Comparison of ENCODE assay signal across 8 cellular contexts in the genomic region with DNA sequence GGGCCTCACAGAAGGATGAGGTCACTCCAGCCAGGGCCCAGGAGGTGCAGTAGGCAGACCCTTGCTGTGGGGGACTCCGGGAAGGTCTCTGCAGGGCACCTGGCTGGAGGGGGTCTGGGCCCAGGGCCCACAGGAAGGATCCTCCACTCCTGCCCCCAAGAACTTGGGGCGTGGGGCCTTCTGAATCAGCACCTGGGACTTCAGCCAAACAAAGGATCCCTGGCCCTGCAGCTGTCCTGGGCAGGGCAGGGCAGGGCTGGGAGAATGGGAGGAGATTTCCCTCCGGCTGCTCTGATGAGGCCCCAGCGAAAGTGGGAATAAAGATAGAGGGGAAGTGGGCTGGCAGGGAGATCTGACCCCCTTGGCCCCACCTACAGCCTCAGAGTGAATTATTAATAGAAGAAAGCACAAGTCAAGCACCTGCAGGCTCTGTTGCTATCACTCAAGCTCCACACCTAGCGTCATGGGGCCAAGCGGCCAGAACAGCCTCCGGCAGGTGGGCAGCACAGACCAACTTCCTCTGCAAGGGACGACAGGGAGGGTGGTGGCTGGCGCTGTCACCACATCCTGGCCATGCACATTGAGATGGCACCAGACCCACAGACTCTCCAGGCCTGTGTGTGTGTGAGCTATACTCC.
DNase-seq lines count a peak whose midpoint lies in the region; ATAC-seq and TF ChIP-seq lines count a peak whose summit lies in the region.

No MANE protein-coding gene starts in this region.

- H3K9me3 Mint-ChIP-seq in CD4-positive, CD25-positive, alpha-beta regulatory T cell: no peaks in the 10 kb centered on the region
- peaks cover 0 to 13% (median 0%) of the 10 kb centered on the region in 11 donors for H3K9me3 Mint-ChIP-seq in naive thymus-derived CD4-positive, alpha-beta T cell

- peaks cover 21 to 50% (median 35%) of the 10 kb centered on the region in 4 donors for H3K4me1 Mint-ChIP-seq in CD4-positive, CD25-positive, alpha-beta regulatory T cell
- peaks cover 36 to 62% (median 54%) of the 10 kb centered on the region in 7 donors for H3K4me1 Mint-ChIP-seq in naive thymus-derived CD4-positive, alpha-beta T cell

- TF ChIP-seq POLR2A in breast epithelium (IDR thresholded peaks at IDR 0.05): no peak

- no peak for TF ChIP-seq CTCF in breast epithelium (IDR thresholded peaks at IDR 0.05)

- intact Hi-C loops in breast epithelium (cut with DNase I; ENCODE audit: low total_unique reads): no loop called here
- intact Hi-C loops in naive thymus-derived CD4-positive, alpha-beta T cell (cut with micrococcal nuclease): loop anchor here in 1 of 2 donors (2.0 kb wide), 1 partner anchor 14 kb away; no protein-coding TSS in a partner anchor

- H3K27ac Mint-ChIP-seq in CD4-positive, CD25-positive, alpha-beta regulatory T cell: peak overlapping the region; percentile 61 to 90 (median 87)
- peak overlapping the region; percentile 64 to 90 (median 79) for H3K27ac Mint-ChIP-seq in naive thymus-derived CD4-positive, alpha-beta T cell

- H3K27ac ChIP-seq in CD4-positive, CD25-positive, alpha-beta regulatory T cell (ENCODE audit: insufficient read depth, low read length, poor library complexity, severe bottlenecking): peak overlapping the region; percentile 45
- peak overlapping the region; percentile 56 to 80 for H3K27ac ChIP-seq in breast epithelium
- no peak overlapping the region for H3K27ac ChIP-seq in naive thymus-derived CD4-positive, alpha-beta T cell (ENCODE audit: low read depth, low read length)

- no peaks in the 10 kb centered on the region for H3K27me3 ChIP-seq in CD4-positive, CD25-positive, alpha-beta regulatory T cell (ENCODE audit: control insufficient read depth, insufficient read depth, low read length)
- H3K27me3 ChIP-seq in breast epithelium: no peaks in the 10 kb centered on the region
- H3K27me3 ChIP-seq in naive thymus-derived CD4-positive, alpha-beta T cell (ENCODE audit: control insufficient read depth in 2 of 2, insufficient read depth in 2 of 2, low read length in 2 of 2): no peaks in the 10 kb centered on the region

- peaks cover 12% of the 10 kb centered on the region for H3K36me3 ChIP-seq in CD4-positive, CD25-positive, alpha-beta regulatory T cell (ENCODE audit: control insufficient read depth, insufficient read depth, low read length)
- H3K36me3 ChIP-seq in breast epithelium: no peaks in the 10 kb centered on the region
- H3K36me3 ChIP-seq in naive thymus-derived CD4-positive, alpha-beta T cell (ENCODE audit: control insufficient read depth in 2 of 3, insufficient read depth in 3 of 3, low read length in 3 of 3): peaks cover 0 to 7% (median 0%) of the 10 kb centered on the region in 3 experiments

- peaks cover 8% of the 10 kb centered on the region for H3K36me3 Mint-ChIP-seq in CD4-positive, CD25-positive, alpha-beta regulatory T cell
- H3K36me3 Mint-ChIP-seq in naive thymus-derived CD4-positive, alpha-beta T cell: peaks cover 0 to 16% (median 9%) of the 10 kb centered on the region in 5 donors

- H3K9me3 ChIP-seq in CD4-positive, CD25-positive, alpha-beta regulatory T cell (ENCODE audit: control insufficient read depth in 2 of 2, low read length in 2 of 2): no peaks in the 10 kb centered on the region
- no peaks in the 10 kb centered on the region for H3K9me3 ChIP-seq in breast epithelium
- no peaks in the 10 kb centered on the region for H3K9me3 ChIP-seq in naive thymus-derived CD4-positive, alpha-beta T cell (ENCODE audit: control insufficient read depth in 2 of 3, low read length in 3 of 3)

- CTCF ChIA-PET in naive thymus-derived CD4-positive, alpha-beta T cell (lab: Charles Lee): no interaction called here

- peaks cover 43% of the 10 kb centered on the region for H3K4me1 ChIP-seq in CD4-positive, CD25-positive, alpha-beta regulatory T cell (ENCODE audit: control insufficient read depth, insufficient read depth, low read length, poor library complexity, severe bottlenecking)
- H3K4me1 ChIP-seq in breast epithelium: peaks cover 0 to 6% of the 10 kb centered on the region in 2 donors
- H3K4me1 ChIP-seq in naive thymus-derived CD4-positive, alpha-beta T cell (ENCODE audit: control insufficient read depth in 2 of 2, insufficient read depth in 2 of 2, low read length in 2 of 2): peaks cover 43 to 48% of the 10 kb centered on the region in 2 donors

- peak; percentile 72 to 79 for ATAC-seq in CD4-positive, CD25-positive, alpha-beta regulatory T cell (ENCODE audit: low read depth in 2 of 2)
- ATAC-seq in naive thymus-derived CD4-positive, alpha-beta T cell: peak; percentile 75

- peak in 2 of 3 donors; percentile 24 to 81 for DNase-seq in CD4-positive, CD25-positive, alpha-beta regulatory T cell
- DNase-seq in LHCN-M2 (ENCODE audit: low read depth) (peak; percentile 84), breast epithelium (ENCODE audit: low spot score in 2 of 2) (no peak), cerebellum (ENCODE audit: low spot score) (no peak), NCI-H1092 treated with DMSO at 0.1 percent for 48 hours (lab: John Stamatoyannopoulos, UW) (no peak), occipital lobe (lab: John Stamatoyannopoulos, UW) (no peak), DMS79 (lab: John Stamatoyannopoulos, UW) (no peak)
- peak in 4 of 9 donors; percentile 7 to 14 (median 12) for DNase-seq in naive thymus-derived CD4-positive, alpha-beta T cell

- H3K27me3 Mint-ChIP-seq in CD4-positive, CD25-positive, alpha-beta regulatory T cell: no peaks in the 10 kb centered on the region
- no peaks in the 10 kb centered on the region for H3K27me3 Mint-ChIP-seq in naive thymus-derived CD4-positive, alpha-beta T cell

- H3K4me3 Mint-ChIP-seq in CD4-positive, CD25-positive, alpha-beta regulatory T cell: peak overlapping the region in 3 of 4 donors; percentile 52 to 66 (median 59)
- peak overlapping the region; percentile 1 to 68 (median 42) for H3K4me3 Mint-ChIP-seq in naive thymus-derived CD4-positive, alpha-beta T cell

- POLR2A ChIA-PET in naive thymus-derived CD4-positive, alpha-beta T cell (lab: Charles Lee): interaction anchor here (0.5 to 1.3 kb wide), 4 partner anchors 14 to 174 kb away, joined by 3 to 4 read pairs (median 3); no protein-coding TSS in a partner anchor

- peak overlapping the region; percentile 13 for H3K4me3 ChIP-seq in CD4-positive, CD25-positive, alpha-beta regulatory T cell (ENCODE audit: low read depth, low read length)
- H3K4me3 ChIP-seq in breast epithelium: no peak overlapping the region
- H3K4me3 ChIP-seq in naive thymus-derived CD4-positive, alpha-beta T cell (ENCODE audit: low read length): no peak overlapping the region

Comparison
In these comparisons a context has a peak if more than half of its experiments do, and no peak if none do; other contexts are left out.
1. DNase-seq: peak in CD4-positive, CD25-positive, alpha-beta regulatory T cell (2 of 3) and LHCN-M2 (single experiment); none in breast epithelium (0 of 2), cerebellum (single experiment), NCI-H1092 treated with DMSO at 0.1 percent for 48 hours (single experiment), occipital lobe (single experiment) and DMS79 (single experiment).